ENCODE assay signal across 7 cellular contexts in genomic region chr22:37635157-37635556, GRCh38. TPM values are rescaled to one million over a fixed set of nuclear protein-coding genes. Genes with fewer than 3 reads are reported as not detected.
A peak's percentile ranks its signal among the peaks of the same experiment; 100 is the strongest.
DNase-seq lines count a peak whose midpoint lies in the region; ATAC-seq and TF ChIP-seq lines count a peak whose summit lies in the region.
"Had no signal": no experiment of that assay in that cellular context is flagged by ENCODE, and none has a peak within 500 bp of the region (broad histone marks: within the 10 kb centered on the region; RNA-seq: fewer than 3 reads in every experiment).

No MANE protein-coding gene starts in this region.

- H3K4me3 Mint-ChIP-seq in CD8-positive, alpha-beta memory T cell, result peak overlapping the region in 5 of 7 donors; percentile 15 to 75 (median 66)
- H3K4me3 Mint-ChIP-seq in activated T-helper 1 cell treated with anti-CD3 and anti-CD28 coated beads, Interleukin-12 subunit alpha, Interleukin-12 subunit beta, Interleukin-2, Interleukin-4 antibody, amounts not matched to agents 30 ng/mL and 10 ng/mL and 1 ng/mL, durations not matched to agents 14 hours and 24 hours and 36 hours, result peak overlapping the region; percentile 57
- H3K4me3 Mint-ChIP-seq in natural killer cell, result peak overlapping the region; percentile 98

- CTCF ChIA-PET in CD8-positive, alpha-beta memory T cell (lab: Charles Lee), result interaction anchor here (1.6 to 16.3 kb wide), 7 partner anchors 5 to 47 kb away, joined by 4 to 375 read pairs (median 236); partner anchors contain the start of genes GGA1, LGALS1, NOL12 and PDXP

- H3K4me1 Mint-ChIP-seq in CD8-positive, alpha-beta memory T cell, result peaks cover 64 to 87% (median 69%) of the 10 kb centered on the region in 3 donors
- peaks cover 64% of the 10 kb centered on the region for H3K4me1 Mint-ChIP-seq in activated T-helper 1 cell treated with anti-CD3 and anti-CD28 coated beads, Interleukin-12 subunit alpha, Interleukin-12 subunit beta, Interleukin-2, Interleukin-4 antibody, amounts not matched to agents 30 ng/mL and 10 ng/mL and 1 ng/mL, durations not matched to agents 14 hours and 24 hours and 36 hours (ENCODE audit: low read depth)
- H3K4me1 Mint-ChIP-seq in natural killer cell, result peaks cover 57 to 84% of the 10 kb centered on the region in 2 donors

- H3K27me3 Mint-ChIP-seq in CD8-positive, alpha-beta memory T cell, result no peaks in the 10 kb centered on the region
- no peaks in the 10 kb centered on the region for H3K27me3 Mint-ChIP-seq in activated T-helper 1 cell treated with anti-CD3 and anti-CD28 coated beads, Interleukin-12 subunit alpha, Interleukin-12 subunit beta, Interleukin-2, Interleukin-4 antibody, amounts not matched to agents 30 ng/mL and 10 ng/mL and 1 ng/mL, durations not matched to agents 14 hours and 24 hours and 36 hours (ENCODE audit: insufficient read depth)
- no peaks in the 10 kb centered on the region for H3K27me3 Mint-ChIP-seq in natural killer cell (ENCODE audit: low read depth in 2 of 2)

- H3K4me3 ChIP-seq in CD8-positive, alpha-beta memory T cell (ENCODE audit: low read length), result no peak overlapping the region

- TF ChIP-seq CTCF in natural killer cell (IDR thresholded peaks at IDR 0.05), result no peak

- intact Hi-C loops in activated T-helper 1 cell treated with anti-CD3 and anti-CD28 coated beads, Interleukin-12 subunit alpha, Interleukin-12 subunit beta, Interleukin-2, Interleukin-4 antibody, amounts not matched to agents 30 ng/mL and 10 ng/mL and 1 ng/mL, durations not matched to agents 14 hours and 24 hours and 36 hours (cut with micrococcal nuclease), result no loop called here
- intact Hi-C loops in natural killer cell (cut with micrococcal nuclease), result loop anchor here (10.0 kb wide), 1 partner anchor 210 kb away; the partner anchor contains the start of genes ANKRD54 and EIF3L

- no peaks in the 10 kb centered on the region for H3K9me3 Mint-ChIP-seq in CD8-positive, alpha-beta memory T cell
- no peaks in the 10 kb centered on the region for H3K9me3 Mint-ChIP-seq in activated T-helper 1 cell treated with anti-CD3 and anti-CD28 coated beads, Interleukin-12 subunit alpha, Interleukin-12 subunit beta, Interleukin-2, Interleukin-4 antibody, amounts not matched to agents 30 ng/mL and 10 ng/mL and 1 ng/mL, durations not matched to agents 14 hours and 24 hours and 36 hours
- no peaks in the 10 kb centered on the region for H3K9me3 Mint-ChIP-seq in natural killer cell

- H3K9me3 ChIP-seq in CD8-positive, alpha-beta memory T cell (ENCODE audit: low read length), result no peaks in the 10 kb centered on the region

- no peak for DNase-seq in CD8-positive, alpha-beta memory T cell
- DNase-seq in activated T-helper 1 cell treated with anti-CD3 and anti-CD28 coated beads, Interleukin-12 subunit alpha, Interleukin-12 subunit beta, Interleukin-2, Interleukin-4 antibody, amounts not matched to agents 30 ng/mL and 10 ng/mL and 1 ng/mL, durations not matched to agents 14 hours and 24 hours and 36 hours (ENCODE audit: low spot score), result no peak
- DNase-seq in natural killer cell (no peak), NOMO-1 treated with DMSO at 0.1 percent for 48 hours (lab: John Stamatoyannopoulos, UW; ENCODE audit: unreplicated experiment) (no peak), SK-N-DZ (ENCODE audit: low spot score) (no peak)
- DNase-seq: HCEC 1CT had no signal

- POLR2A ChIA-PET in CD8-positive, alpha-beta memory T cell (lab: Charles Lee), result interaction anchor here (1.3 to 9.6 kb wide), 3 partner anchors 8 to 27 kb away, joined by 3 to 50 read pairs (median 4); partner anchors contain the start of genes GGA1 and PDXP

- H3K27ac ChIP-seq in CD8-positive, alpha-beta memory T cell (ENCODE audit: low read depth, low read length), result no peak overlapping the region

- H3K4me1 ChIP-seq in CD8-positive, alpha-beta memory T cell (ENCODE audit: insufficient read depth, low read length), result peaks cover 78% of the 10 kb centered on the region

- ATAC-seq in natural killer cell (no peak), GM21786 (IDR thresholded peaks at IDR 0.05; ENCODE audit: unreplicated experiment) (no peak)

- no peaks in the 10 kb centered on the region for H3K36me3 ChIP-seq in CD8-positive, alpha-beta memory T cell (ENCODE audit: insufficient read depth, low read length)

- peak overlapping the region in 6 of 8 donors; percentile 89 to 97 (median 94) for H3K27ac Mint-ChIP-seq in CD8-positive, alpha-beta memory T cell
- H3K27ac Mint-ChIP-seq in activated T-helper 1 cell treated with anti-CD3 and anti-CD28 coated beads, Interleukin-12 subunit alpha, Interleukin-12 subunit beta, Interleukin-2, Interleukin-4 antibody, amounts not matched to agents 30 ng/mL and 10 ng/mL and 1 ng/mL, durations not matched to agents 14 hours and 24 hours and 36 hours, result no peak overlapping the region
- H3K27ac Mint-ChIP-seq in natural killer cell, result peak overlapping the region; percentile 93 to 99

- H3K36me3 Mint-ChIP-seq in CD8-positive, alpha-beta memory T cell, result peaks cover 0 to 13% (median 0%) of the 10 kb centered on the region in 3 donors
- peaks cover 2% of the 10 kb centered on the region for H3K36me3 Mint-ChIP-seq in activated T-helper 1 cell treated with anti-CD3 and anti-CD28 coated beads, Interleukin-12 subunit alpha, Interleukin-12 subunit beta, Interleukin-2, Interleukin-4 antibody, amounts not matched to agents 30 ng/mL and 10 ng/mL and 1 ng/mL, durations not matched to agents 14 hours and 24 hours and 36 hours (ENCODE audit: low read depth)
- no peaks in the 10 kb centered on the region for H3K36me3 Mint-ChIP-seq in natural killer cell

- no peaks in the 10 kb centered on the region for H3K27me3 ChIP-seq in CD8-positive, alpha-beta memory T cell (ENCODE audit: insufficient read depth, low read length, poor library complexity, severe bottlenecking)

RNA-seq across cellular contexts. Expression of gene SH3BP1, which starts 4.3 kb away (rescaled TPM):
- 10 to 100 TPM; 93.1 to 94.6 TPM for total RNA-seq in CD8-positive, alpha-beta memory T cell
- polyA plus RNA-seq in CD8-positive, alpha-beta memory T cell, result 32.3 TPM
- 110 and 116 TPM in 2 replicates for total RNA-seq in activated T-helper 1 cell treated with anti-CD3 and anti-CD28 coated beads, Interleukin-12 subunit alpha, Interleukin-12 subunit beta, Interleukin-2, Interleukin-4 antibody, amounts not matched to agents 30 ng/mL and 10 ng/mL and 1 ng/mL, durations not matched to agents 14 hours and 24 hours and 36 hours
- total RNA-seq in natural killer cell, result 100 to 1,000 TPM; 163 to 189 (median 163) TPM
- 16.5 and 22.0 TPM in 2 replicates for polyA plus RNA-seq in SK-N-DZ (2014; cell fraction: cytosol; rRNA removed)
- 17.6 and 25.1 TPM in 2 replicates for polyA plus RNA-seq in SK-N-DZ (2014; cell fraction: nucleus; rRNA removed)

RNA-seq across cellular contexts. Expression of gene PDXP, which starts 23.4 kb away (rescaled TPM):
- total RNA-seq in CD8-positive, alpha-beta memory T cell, result 10 to 100 TPM; 36.0 to 37.8 TPM
- 7.1 TPM for polyA plus RNA-seq in CD8-positive, alpha-beta memory T cell
- 47.0 and 50.4 TPM in 2 replicates for total RNA-seq in activated T-helper 1 cell treated with anti-CD3 and anti-CD28 coated beads, Interleukin-12 subunit alpha, Interleukin-12 subunit beta, Interleukin-2, Interleukin-4 antibody, amounts not matched to agents 30 ng/mL and 10 ng/mL and 1 ng/mL, durations not matched to agents 14 hours and 24 hours and 36 hours
- total RNA-seq in natural killer cell, result 10 to 100 TPM in 2 of 3 donors, 1 to 10 TPM in 1; 8.3 to 14.2 (median 13.4) TPM
- 118 and 143 TPM in 2 replicates for polyA plus RNA-seq in SK-N-DZ (2014; cell fraction: cytosol; rRNA removed)
- polyA plus RNA-seq in SK-N-DZ (2014; cell fraction: nucleus; rRNA removed), result 74.2 and 93.5 TPM in 2 replicates

RNA-seq across cellular contexts. Expression of gene GGA1, which starts 26.5 kb away (rescaled TPM):
- total RNA-seq in CD8-positive, alpha-beta memory T cell, result 10 to 100 TPM; 69.1 to 74.3 TPM
- 34.9 TPM for polyA plus RNA-seq in CD8-positive, alpha-beta memory T cell
- 70.8 and 78.9 TPM in 2 replicates for total RNA-seq in activated T-helper 1 cell treated with anti-CD3 and anti-CD28 coated beads, Interleukin-12 subunit alpha, Interleukin-12 subunit beta, Interleukin-2, Interleukin-4 antibody, amounts not matched to agents 30 ng/mL and 10 ng/mL and 1 ng/mL, durations not matched to agents 14 hours and 24 hours and 36 hours
- total RNA-seq in natural killer cell, result 10 to 100 TPM; 69.3 to 87.8 (median 80.2) TPM
- 57.2 and 63.0 TPM in 2 replicates for polyA plus RNA-seq in SK-N-DZ (2014; cell fraction: cytosol; rRNA removed)
- 150 and 184 TPM in 2 replicates for polyA plus RNA-seq in SK-N-DZ (2014; cell fraction: nucleus; rRNA removed)

RNA-seq across cellular contexts. Expression of gene LGALS1, which starts 40.3 kb away (rescaled TPM):
- 100 to 1,000 TPM; 204 to 223 TPM for total RNA-seq in CD8-positive, alpha-beta memory T cell
- 182 TPM for polyA plus RNA-seq in CD8-positive, alpha-beta memory T cell
- 245 and 254 TPM in 2 replicates for total RNA-seq in activated T-helper 1 cell treated with anti-CD3 and anti-CD28 coated beads, Interleukin-12 subunit alpha, Interleukin-12 subunit beta, Interleukin-2, Interleukin-4 antibody, amounts not matched to agents 30 ng/mL and 10 ng/mL and 1 ng/mL, durations not matched to agents 14 hours and 24 hours and 36 hours
- total RNA-seq in natural killer cell, result 100 to 1,000 TPM; 195 to 218 (median 214) TPM
- 267 and 474 TPM in 2 replicates for polyA plus RNA-seq in SK-N-DZ (2014; cell fraction: cytosol; rRNA removed)
- 133 and 199 TPM in 2 replicates for polyA plus RNA-seq in SK-N-DZ (2014; cell fraction: nucleus; rRNA removed)

RNA-seq across cellular contexts. Expression of gene NOL12, which starts 51.0 kb away (rescaled TPM):
- 10 to 100 TPM; 53.6 to 57.2 TPM for total RNA-seq in CD8-positive, alpha-beta memory T cell
- polyA plus RNA-seq in CD8-positive, alpha-beta memory T cell, result 38.3 TPM
- 67.8 and 70.0 TPM in 2 replicates for total RNA-seq in activated T-helper 1 cell treated with anti-CD3 and anti-CD28 coated beads, Interleukin-12 subunit alpha, Interleukin-12 subunit beta, Interleukin-2, Interleukin-4 antibody, amounts not matched to agents 30 ng/mL and 10 ng/mL and 1 ng/mL, durations not matched to agents 14 hours and 24 hours and 36 hours
- 10 to 100 TPM; 28.0 to 45.1 (median 39.0) TPM for total RNA-seq in natural killer cell
- polyA plus RNA-seq in SK-N-DZ (2014; cell fraction: cytosol; rRNA removed), result 66.1 and 69.1 TPM in 2 replicates
- 81.1 and 85.1 TPM in 2 replicates for polyA plus RNA-seq in SK-N-DZ (2014; cell fraction: nucleus; rRNA removed)
